In the genomic region with DNA sequence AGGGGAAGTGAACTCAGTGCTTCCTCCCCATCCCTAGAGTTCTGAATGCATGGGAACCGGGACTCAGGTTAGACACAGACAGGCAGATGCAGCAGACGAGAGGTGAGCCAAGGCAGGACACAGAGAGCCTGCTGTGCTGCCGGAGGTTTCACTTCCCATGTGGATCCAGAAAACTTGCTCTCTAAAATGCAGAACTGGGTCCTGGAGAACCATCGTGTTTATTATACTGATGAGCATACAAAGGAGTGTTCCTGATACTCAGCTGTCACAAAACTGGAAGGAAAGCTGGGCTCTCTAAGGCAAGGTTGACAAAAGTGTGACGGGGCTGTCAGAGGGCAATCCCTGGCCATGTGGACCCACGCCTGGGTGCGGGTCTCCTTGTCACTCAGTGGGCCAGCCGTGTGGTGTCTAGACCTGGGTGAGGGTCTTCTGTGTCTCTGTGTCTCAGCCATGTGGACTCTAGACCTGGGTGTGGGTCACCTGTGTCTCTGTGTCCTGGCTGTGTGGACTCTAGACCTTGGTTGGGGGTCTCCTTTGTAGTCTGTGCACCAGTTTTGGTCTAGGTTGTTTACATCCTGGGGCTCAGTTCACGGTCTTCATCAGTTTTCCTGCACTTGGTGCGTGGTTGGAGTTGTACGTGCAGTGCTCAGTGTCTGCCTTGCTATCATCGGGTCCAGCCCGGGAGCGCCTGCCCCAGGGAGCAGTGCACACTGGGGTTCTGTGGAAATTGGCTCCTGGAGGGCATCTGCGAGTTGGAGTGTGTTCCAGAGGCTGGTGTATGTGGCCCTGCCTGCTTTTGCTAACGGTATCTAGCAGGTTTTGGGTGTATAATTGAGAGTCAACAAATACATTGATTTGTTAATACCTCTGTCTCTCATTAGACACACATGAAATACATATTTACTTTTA, we compare ENCODE assay signal across 13 cellular contexts.
"Had no signal": no experiment of that assay in that cellular context is flagged by ENCODE, and none has a peak within 500 bp of the region (broad histone marks: within the 10 kb centered on the region; RNA-seq: fewer than 3 reads in every experiment).

No MANE protein-coding gene starts in this region.

- DNase-seq: activated CD4-positive, alpha-beta T cell treated with anti-CD3 and anti-CD28 coated beads for 1 hour; activated CD4-positive, alpha-beta T cell treated with anti-CD3 and anti-CD28 coated beads, Interleukin-2, amount 50 U/mL, for 4 hours; activated naive CD4-positive, alpha-beta T cell treated with anti-CD3 and anti-CD28 coated beads for 36 hours; activated T-cell treated with anti-CD3 and anti-CD28 coated beads for 4 hours; colonic mucosa; foreskin keratinocyte; ovary; T-helper 1 cell; T1000 had no signal

- H3K4me3 ChIP-seq: colonic mucosa, lung, ovary, thoracic aorta had no signal

- H3K27me3 ChIP-seq: colonic mucosa, foreskin keratinocyte, ovary had no signal

- ATAC-seq: activated T-helper 17 cell treated with anti-CD3 and anti-CD28 coated beads, Interleukin-2, amount 50 U/mL, for 72 hours; foreskin keratinocyte; sciatic nerve had no signal

- H3K4me1 ChIP-seq: colonic mucosa had no signal

- H3K9me3 ChIP-seq: colonic mucosa, ovary, thoracic aorta had no signal

- H3K27ac ChIP-seq: colonic mucosa, foreskin keratinocyte, ovary, thoracic aorta had no signal

- H3K36me3 ChIP-seq: colonic mucosa, ovary had no signal
